In the genomic region with DNA sequence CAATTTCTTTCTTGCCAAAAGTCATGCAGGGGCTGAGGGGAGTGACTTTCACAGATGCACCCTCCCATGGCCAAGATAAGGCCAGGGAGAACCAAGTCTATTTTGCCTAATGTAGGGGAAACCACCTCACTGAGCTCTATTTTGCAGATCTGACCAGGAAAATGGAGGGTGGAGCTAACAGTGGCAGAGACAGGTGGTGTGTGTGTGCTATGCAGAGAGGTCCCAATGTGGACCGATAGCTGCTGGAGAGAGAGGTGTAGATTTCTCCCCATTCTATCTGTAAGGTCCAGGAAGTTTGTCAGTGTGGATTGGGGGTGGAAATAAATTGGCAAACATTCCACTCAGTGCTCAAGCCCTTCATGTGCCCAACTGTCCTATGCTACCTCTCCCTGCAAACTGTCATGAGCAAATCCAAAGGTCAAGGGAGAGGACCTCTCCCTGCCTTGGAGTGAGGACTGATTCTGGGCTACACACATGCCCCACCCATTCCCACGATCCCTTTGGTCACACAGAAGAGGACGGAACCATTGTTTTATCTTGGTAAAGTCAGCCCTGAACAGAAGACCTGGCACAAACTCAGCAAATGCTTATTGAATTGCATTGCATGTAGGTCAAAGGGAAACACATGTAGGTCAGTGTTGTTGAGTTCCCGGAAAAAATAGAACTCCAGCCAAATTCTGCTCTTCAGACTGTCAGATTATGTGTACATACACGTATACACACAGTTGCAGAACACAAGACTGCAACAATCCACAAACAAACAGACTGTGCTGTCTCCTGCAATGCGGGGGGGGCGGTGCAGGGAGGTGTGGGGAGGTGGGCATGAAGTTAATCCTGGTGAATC, we compare ENCODE assay signal across 13 cellular contexts.
DNase-seq lines count a peak whose midpoint lies in the region; ATAC-seq and TF ChIP-seq lines count a peak whose summit lies in the region.
"Had no signal": no experiment of that assay in that cellular context is flagged by ENCODE, and none has a peak within 500 bp of the region (broad histone marks: within the 10 kb centered on the region; RNA-seq: fewer than 3 reads in every experiment).

No MANE protein-coding gene starts in this region.

- H3K4me3 ChIP-seq in left lung (no peak overlapping the region), transverse colon (no peak overlapping the region)

- H3K9me3 ChIP-seq in T-helper 17 cell (ENCODE audit: control insufficient read depth, low read length, poor library complexity, severe bottlenecking) (peaks cover 2% of the 10 kb centered on the region), left lung (no peaks in the 10 kb centered on the region), transverse colon (no peaks in the 10 kb centered on the region)
- H3K9me3 ChIP-seq: Caco-2, SK-N-SH had no signal

- intact Hi-C loops in left lung (cut with DNase I) (no loop called here), transverse colon (cut with DNase I; ENCODE audit: low total_unique reads) (no loop called here)

- H3K27me3 Mint-ChIP-seq in T-helper 17 cell: no peaks in the 10 kb centered on the region
- H3K27me3 Mint-ChIP-seq in natural killer cell treated with Interleukin-12 subunit alpha and Interleukin-12 subunit beta and Interleukin-15 and Interleukin-18, amount 100 ng/mL, for 72 hours: peaks cover 0 to 6% of the 10 kb centered on the region in 2 donors
- H3K27me3 Mint-ChIP-seq: activated T-cell treated with anti-CD3 and anti-CD28 coated beads, Interleukin-2, amount 50 U/mL, for 24 hours had no signal

- TF ChIP-seq POLR2A in transverse colon (IDR thresholded peaks at IDR 0.05): no peak

- no peaks in the 10 kb centered on the region for H3K9me3 Mint-ChIP-seq in natural killer cell treated with Interleukin-12 subunit alpha and Interleukin-12 subunit beta and Interleukin-15 and Interleukin-18, amount 100 ng/mL, for 72 hours
- H3K9me3 Mint-ChIP-seq: activated T-cell treated with anti-CD3 and anti-CD28 coated beads, Interleukin-2, amount 50 U/mL, for 24 hours; endodermal cell had no signal

- H3K27me3 ChIP-seq in left lung (no peaks in the 10 kb centered on the region), transverse colon (no peaks in the 10 kb centered on the region)

- ATAC-seq in T-helper 17 cell (peak; percentile 77), esophagus mucosa (peak; percentile 38), left lung (peak; percentile 37)
- no peak for ATAC-seq in natural killer cell treated with Interleukin-12 subunit alpha and Interleukin-12 subunit beta and Interleukin-15 and Interleukin-18, amount 100 ng/mL, for 72 hours
- ATAC-seq: activated CD4-positive, CD25-positive, alpha-beta regulatory T cell treated with anti-CD3 and anti-CD28 coated beads, Interleukin-2, amount 50 U/mL, for 24 hours had no signal

- H3K27ac Mint-ChIP-seq in T-helper 17 cell: peak overlapping the region; percentile 92
- H3K27ac Mint-ChIP-seq in natural killer cell treated with Interleukin-12 subunit alpha and Interleukin-12 subunit beta and Interleukin-15 and Interleukin-18, amount 100 ng/mL, for 72 hours: no peak overlapping the region
- H3K27ac Mint-ChIP-seq: activated T-cell treated with anti-CD3 and anti-CD28 coated beads, Interleukin-2, amount 50 U/mL, for 24 hours; endodermal cell had no signal

- H3K4me1 ChIP-seq in left lung: peaks cover 14 to 39% of the 10 kb centered on the region in 2 donors
- H3K4me1 ChIP-seq in transverse colon: peaks cover 0 to 31% (median 15%) of the 10 kb centered on the region in 4 donors
- H3K4me1 ChIP-seq: Caco-2 had no signal

- H3K4me3 Mint-ChIP-seq in T-helper 17 cell: peak overlapping the region; percentile 87
- no peak overlapping the region for H3K4me3 Mint-ChIP-seq in natural killer cell treated with Interleukin-12 subunit alpha and Interleukin-12 subunit beta and Interleukin-15 and Interleukin-18, amount 100 ng/mL, for 72 hours
- H3K4me3 Mint-ChIP-seq: activated T-cell treated with anti-CD3 and anti-CD28 coated beads, Interleukin-2, amount 50 U/mL, for 24 hours; endodermal cell had no signal

- H3K36me3 ChIP-seq in left lung (no peaks in the 10 kb centered on the region), transverse colon (peaks cover 0 to 4% (median 0%) of the 10 kb centered on the region in 4 donors)

- H3K27ac ChIP-seq in left lung: no peak overlapping the region
- H3K27ac ChIP-seq in transverse colon: peak overlapping the region; percentile 49 to 72 (median 59)

- in situ Hi-C loops in transverse colon (cut with MboI; ENCODE audit: low pct_ligation_motif_present in 1 of 4, low pct_unique_long_range_greater_than_20kb in 1 of 4, low sequenced_read_pairs in 3 of 4): loop anchor here in 2 of 4 donors (25.0 kb wide), 1 partner anchor 258 kb away; no protein-coding TSS in a partner anchor

- TF ChIP-seq EP300 in transverse colon (IDR thresholded peaks at IDR 0.05; ENCODE audit: low read depth): no peak

- DNase-seq in T-helper 17 cell (no peak), left lung (no peak), transverse colon (peak; percentile 64), anterior cingulate cortex (lab: John Stamatoyannopoulos, UW) (no peak), SIG-M5 treated with dmso at 0.1 percent for 504 hours (lab: John Stamatoyannopoulos, UW; ENCODE audit: unreplicated experiment) (no peak)
- DNase-seq in natural killer cell treated with Interleukin-12 subunit alpha and Interleukin-12 subunit beta and Interleukin-15 and Interleukin-18, amount 100 ng/mL, for 72 hours (ENCODE audit: low spot score): no peak
- DNase-seq: activated T-cell treated with anti-CD3 and anti-CD28 coated beads, Interleukin-2, amount 50 U/mL, for 24 hours; Caco-2; endodermal cell; NCI-H1436; SK-N-SH had no signal

- TF ChIP-seq CTCF in left lung (IDR thresholded peaks at IDR 0.05) (no peak), transverse colon (IDR thresholded peaks at IDR 0.05) (no peak)

- peaks cover 34% of the 10 kb centered on the region for H3K4me1 Mint-ChIP-seq in T-helper 17 cell
- no peaks in the 10 kb centered on the region for H3K4me1 Mint-ChIP-seq in natural killer cell treated with Interleukin-12 subunit alpha and Interleukin-12 subunit beta and Interleukin-15 and Interleukin-18, amount 100 ng/mL, for 72 hours (ENCODE audit: low read depth in 2 of 2)

- no peaks in the 10 kb centered on the region for H3K36me3 Mint-ChIP-seq in T-helper 17 cell (ENCODE audit: low read depth)
- no peaks in the 10 kb centered on the region for H3K36me3 Mint-ChIP-seq in natural killer cell treated with Interleukin-12 subunit alpha and Interleukin-12 subunit beta and Interleukin-15 and Interleukin-18, amount 100 ng/mL, for 72 hours

- 48% methylated on average over 7 of the region's 7 CpGs; no CpG with 5 or more reads in 1 of the 2 donors for WGBS in transverse colon (ENCODE audit: low coverage in 1 of 2), 2 donors

Comparison
In these comparisons a context has a peak if more than half of its experiments do, and no peak if none do; other contexts are left out.
1. ATAC-seq: peak in T-helper 17 cell (single experiment), esophagus mucosa (single experiment) and left lung (single experiment); none in natural killer cell treated with Interleukin-12 subunit alpha and Interleukin-12 subunit beta and Interleukin-15 and Interleukin-18, amount 100 ng/mL, for 72 hours (0 of 2).
2. H3K27ac ChIP-seq: peak in transverse colon (4 of 4); none in left lung (0 of 2).